In genomic region chr10:70558871-70559810, GRCh38 we compare ENCODE assay signal across 8 cellular contexts. TPM values are rescaled to one million over a fixed set of nuclear protein-coding genes. Genes with fewer than 3 reads are reported as not detected.
A peak's percentile ranks its signal among the peaks of the same experiment; 100 is the strongest.
DNase-seq lines count a peak whose midpoint lies in the region; ATAC-seq and TF ChIP-seq lines count a peak whose summit lies in the region.

No MANE protein-coding gene starts in this region.

- TF ChIP-seq CTCF in Panc1 (IDR thresholded peaks at IDR 0.05) (peak; percentile 78), retinal pigment epithelial cell (conservative IDR thresholded peaks at IDR 0.05; ENCODE audit: low read depth, low read length) (peak; percentile 58)

- H3K4me1 ChIP-seq in Panc1 (ENCODE audit: control insufficient read depth, insufficient read depth, low read length), result peaks cover 5% of the 10 kb centered on the region

- CTCF ChIA-PET in Panc1 (lab: Charles Lee), result interaction anchor here (0.5 to 1.3 kb wide), 6 partner anchors 9 to 208 kb away, joined by 3 to 4 read pairs (median 4); no protein-coding TSS in a partner anchor

- intact Hi-C loops in Panc1 (cut with micrococcal nuclease; ENCODE audit: unreplicated experiment) (no loop called here), head of caudate nucleus (cut with DNase I) (no loop called here)
- intact Hi-C loops in activated T-helper 2 cell treated with anti-CD3 and anti-CD28 coated beads, Interferon-gamma antibody, Interleukin-2, Interleukin-4, amounts not matched to agents 10 μg/mL and 5 μg/mL and 100 μg/mL, durations not matched to agents 14 hours and 24 hours and 36 hours (cut with micrococcal nuclease), result loop anchor here (1.0 to 5.0 kb wide), 3 partner anchors 19 to 200 kb away; partner anchors contain the start of gene PRF1

- H3K4me3 Mint-ChIP-seq in activated T-helper 2 cell treated with anti-CD3 and anti-CD28 coated beads, Interferon-gamma antibody, Interleukin-2, Interleukin-4, amounts not matched to agents 10 μg/mL and 5 μg/mL and 100 μg/mL, durations not matched to agents 14 hours and 24 hours and 36 hours (ENCODE audit: low read depth), result peak overlapping the region; percentile 59

- peak; percentile 88 for DNase-seq in GM03348 (ENCODE audit: low spot score)
- DNase-seq in Panc1 (ENCODE audit: low read depth, low spot score), result no peak
- DNase-seq in activated T-helper 2 cell treated with anti-CD3 and anti-CD28 coated beads, Interferon-gamma antibody, Interleukin-2, Interleukin-4, amounts not matched to agents 10 μg/mL and 5 μg/mL and 100 μg/mL, durations not matched to agents 14 hours and 24 hours and 36 hours (ENCODE audit: low spot score), result peak; percentile 48
- DNase-seq in head of caudate nucleus, result peak in 24 of 42 donors; percentile 15 to 79 (median 42)
- no peak for DNase-seq in retinal pigment epithelial cell (ENCODE audit: low read depth)
- DNase-seq in NCI-H2081 treated with DMSO at 0.1 percent for 48 hours (lab: John Stamatoyannopoulos, UW), result no peak

- no peaks in the 10 kb centered on the region for H3K36me3 ChIP-seq in Panc1 (ENCODE audit: control insufficient read depth, insufficient read depth, low read length)

- peaks cover 11% of the 10 kb centered on the region for H3K27me3 Mint-ChIP-seq in activated T-helper 2 cell treated with anti-CD3 and anti-CD28 coated beads, Interferon-gamma antibody, Interleukin-2, Interleukin-4, amounts not matched to agents 10 μg/mL and 5 μg/mL and 100 μg/mL, durations not matched to agents 14 hours and 24 hours and 36 hours (ENCODE audit: low read depth)

- no peaks in the 10 kb centered on the region for H3K36me3 Mint-ChIP-seq in activated T-helper 2 cell treated with anti-CD3 and anti-CD28 coated beads, Interferon-gamma antibody, Interleukin-2, Interleukin-4, amounts not matched to agents 10 μg/mL and 5 μg/mL and 100 μg/mL, durations not matched to agents 14 hours and 24 hours and 36 hours (ENCODE audit: low read depth)

- peak; percentile 64 for ATAC-seq in HG02798 (IDR thresholded peaks at IDR 0.05; ENCODE audit: poor library complexity, unreplicated experiment)
- peak; percentile 84 for ATAC-seq in Panc1
- no peak for ATAC-seq in HG02852 (IDR thresholded peaks at IDR 0.05; ENCODE audit: unreplicated experiment)

- no peaks in the 10 kb centered on the region for H3K27me3 ChIP-seq in Panc1 (ENCODE audit: control insufficient read depth, insufficient read depth, low read length)

- H3K9me3 Mint-ChIP-seq in activated T-helper 2 cell treated with anti-CD3 and anti-CD28 coated beads, Interferon-gamma antibody, Interleukin-2, Interleukin-4, amounts not matched to agents 10 μg/mL and 5 μg/mL and 100 μg/mL, durations not matched to agents 14 hours and 24 hours and 36 hours, result no peaks in the 10 kb centered on the region

- peaks cover 17% of the 10 kb centered on the region for H3K4me1 Mint-ChIP-seq in activated T-helper 2 cell treated with anti-CD3 and anti-CD28 coated beads, Interferon-gamma antibody, Interleukin-2, Interleukin-4, amounts not matched to agents 10 μg/mL and 5 μg/mL and 100 μg/mL, durations not matched to agents 14 hours and 24 hours and 36 hours (ENCODE audit: low read depth)

- H3K9me3 ChIP-seq in Panc1 (ENCODE audit: control insufficient read depth, insufficient read depth, low read depth, low read length), result no peaks in the 10 kb centered on the region

- POLR2A ChIA-PET in Panc1 (lab: Charles Lee), result no interaction called here

- in situ Hi-C loops in Panc1 (cut with HindIII; ENCODE audit: low pct_unique_long_range_greater_than_20kb, low sequenced_read_pairs), result no loop called here

- H3K27ac ChIP-seq in Panc1 (ENCODE audit: low read length), result no peak overlapping the region

- BruUV-seq in Panc1 (replicated peaks; lab: Mats Ljungman, UMichigan), result no TSS peak

- peak overlapping the region; percentile 19 for H3K27ac Mint-ChIP-seq in activated T-helper 2 cell treated with anti-CD3 and anti-CD28 coated beads, Interferon-gamma antibody, Interleukin-2, Interleukin-4, amounts not matched to agents 10 μg/mL and 5 μg/mL and 100 μg/mL, durations not matched to agents 14 hours and 24 hours and 36 hours

- peak overlapping the region; percentile 14 to 23; a peak in 2 of 4 replicates for H3K4me3 ChIP-seq in Panc1 (ENCODE audit: low read depth in 2 of 2, low read length in 2 of 2)
- H3K4me3 ChIP-seq in retinal pigment epithelial cell (ENCODE audit: low read length), result peak overlapping the region; percentile 39

RNA-seq across cellular contexts. Expression of gene PRF1, which starts 43.4 kb away (rescaled TPM):
- not detected for total RNA-seq in Panc1 (2021; ENCODE audit: unreplicated experiment)
- polyA plus RNA-seq in Panc1 (2012; ENCODE audit: insufficient read length), result not detected
- 67.7 and 69.6 TPM in 2 replicates for total RNA-seq in activated T-helper 2 cell treated with anti-CD3 and anti-CD28 coated beads, Interferon-gamma antibody, Interleukin-2, Interleukin-4, amounts not matched to agents 10 μg/mL and 5 μg/mL and 100 μg/mL, durations not matched to agents 14 hours and 24 hours and 36 hours

Comparison
In these comparisons a context has a peak if more than half of its experiments do, and no peak if none do; other contexts are left out.
1. DNase-seq: peak in GM03348 (single experiment), activated T-helper 2 cell treated with anti-CD3 and anti-CD28 coated beads, Interferon-gamma antibody, Interleukin-2, Interleukin-4, amounts not matched to agents 10 μg/mL and 5 μg/mL and 100 μg/mL, durations not matched to agents 14 hours and 24 hours and 36 hours (single experiment) and head of caudate nucleus (24 of 42); none in Panc1 (single experiment), retinal pigment epithelial cell (single experiment) and NCI-H2081 treated with DMSO at 0.1 percent for 48 hours (single experiment).
2. RNA of gene PRF1, which starts 43.4 kb away (total RNA-seq): 67.7 to 69.6 TPM in activated T-helper 2 cell treated with anti-CD3 and anti-CD28 coated beads, Interferon-gamma antibody, Interleukin-2, Interleukin-4, amounts not matched to agents 10 μg/mL and 5 μg/mL and 100 μg/mL, durations not matched to agents 14 hours and 24 hours and 36 hours; not detected in Panc1 (single experiment); every median in the first group is over 10 times any median in the second.